ENCODE assay signal across 10 cellular contexts in the genomic region with DNA sequence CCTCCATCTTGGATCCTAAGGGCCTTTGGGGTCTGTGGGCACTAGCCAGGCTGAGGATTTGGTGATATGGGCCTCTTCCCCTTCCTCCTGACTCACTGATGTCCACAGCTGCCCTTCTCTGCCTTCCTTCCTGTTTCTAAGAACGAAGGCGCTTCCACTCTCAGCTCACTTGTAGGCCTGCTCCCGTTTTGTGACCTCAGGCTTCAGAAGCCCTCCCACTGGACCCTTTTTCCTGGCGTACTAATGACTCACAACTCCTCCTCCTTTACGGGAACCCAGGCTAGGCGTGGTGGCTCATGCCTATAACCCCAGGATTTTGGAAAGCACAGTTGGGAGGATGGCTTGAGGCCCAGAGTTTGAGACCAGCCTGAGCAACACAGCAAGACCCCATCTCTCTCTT. TPM values are rescaled to one million over a fixed set of nuclear protein-coding genes. Genes with fewer than 3 reads are reported as not detected.
DNase-seq lines count a peak whose midpoint lies in the region; ATAC-seq and TF ChIP-seq lines count a peak whose summit lies in the region.
"Had no signal": no experiment of that assay in that cellular context is flagged by ENCODE, and none has a peak within 500 bp of the region (broad histone marks: within the 10 kb centered on the region; RNA-seq: fewer than 3 reads in every experiment).

No MANE protein-coding gene starts in this region.

- H3K79me2 ChIP-seq in GM23338 (replicated peaks; ENCODE audit: insufficient read depth) = no peaks in the 10 kb centered on the region

- H3K27ac ChIP-seq in body of pancreas = peak overlapping the region in 2 of 4 donors; percentile 53 to 71
- peak overlapping the region; percentile 75 for H3K27ac ChIP-seq in subcutaneous abdominal adipose tissue (ENCODE audit: low read depth, low read length)
- no peak overlapping the region for H3K27ac ChIP-seq in GM23338 (ENCODE audit: low read depth)
- H3K27ac ChIP-seq: epithelial cell of prostate had no signal

- TF ChIP-seq POLR2A in body of pancreas (IDR thresholded peaks at IDR 0.05) = peak in 1 of 3 donors; percentile 15

- ATAC-seq in body of pancreas (peak; percentile 56), left colon (peak; percentile 14), GM23338 (no peak)

- 0 out of 2 replicates have a peak, but pooled peaks cover 4% of the 10 kb centered on the region for H3F3A ChIP-seq in GM23338 (replicated peaks; ENCODE audit: low read depth)

- 82 to 90% methylated on average over 4 to 6 of the region's 6 CpGs for WGBS in body of pancreas, 2 donors

- H3K9me2 ChIP-seq in GM23338 (ENCODE audit: insufficient read depth) = no peaks in the 10 kb centered on the region

- H3K27ac Mint-ChIP-seq in GM23338 = no peak overlapping the region

- H3K4me3 Mint-ChIP-seq in GM23338 = no peak overlapping the region

- intact Hi-C loops in body of pancreas (cut with DNase I) (no loop called here), left colon (cut with DNase I, micrococcal nuclease) (no loop called here)

- peak overlapping the region in 4 of 5 donors; percentile 2 to 61 (median 46) for H3K9ac ChIP-seq in subcutaneous abdominal adipose tissue (ENCODE audit: low read length in 5 of 5)

- H3K4me2 ChIP-seq in GM23338 = no peak overlapping the region

- H3K27me3 Mint-ChIP-seq in GM23338 (ENCODE audit: insufficient read depth, low read depth, poor library complexity) = peaks cover 9% of the 10 kb centered on the region
- H3K27me3 Mint-ChIP-seq: IgD-negative memory B cell had no signal

- H3K9me3 ChIP-seq in body of pancreas (no peaks in the 10 kb centered on the region), subcutaneous abdominal adipose tissue (ENCODE audit: control insufficient read depth in 5 of 5, low read length in 5 of 5) (no peaks in the 10 kb centered on the region)

- peaks cover 21 to 36% of the 10 kb centered on the region in 2 donors for H3K36me3 ChIP-seq in body of pancreas (replicated peaks in 1 of 2; ENCODE audit: insufficient read depth in 1 of 2, low read depth in 2 of 2)
- H3K36me3 ChIP-seq in subcutaneous abdominal adipose tissue (ENCODE audit: control insufficient read depth in 5 of 5, insufficient read depth in 5 of 5, low read length in 5 of 5) = peaks cover 2 to 78% (median 71%) of the 10 kb centered on the region in 5 donors
- H3K36me3 ChIP-seq in GM23338 (ENCODE audit: insufficient read depth) = peaks cover 8% of the 10 kb centered on the region

- H3K9me3 Mint-ChIP-seq in GM23338 = no peaks in the 10 kb centered on the region
- H3K9me3 Mint-ChIP-seq: IgD-negative memory B cell had no signal

- H3K27me3 ChIP-seq in body of pancreas (no peaks in the 10 kb centered on the region), subcutaneous abdominal adipose tissue (ENCODE audit: control insufficient read depth in 5 of 5, insufficient read depth in 4 of 5, low read length in 5 of 5) (no peaks in the 10 kb centered on the region), GM23338 (ENCODE audit: insufficient read depth) (no peaks in the 10 kb centered on the region)

- H2AFZ ChIP-seq in GM23338 = no peak overlapping the region

- H3K4me1 ChIP-seq in body of pancreas = no peaks in the 10 kb centered on the region
- H3K4me1 ChIP-seq in subcutaneous abdominal adipose tissue (ENCODE audit: control insufficient read depth in 5 of 5, insufficient read depth in 5 of 5, low read length in 5 of 5) = peaks cover 2 to 43% (median 30%) of the 10 kb centered on the region in 5 donors
- no peaks in the 10 kb centered on the region for H3K4me1 ChIP-seq in GM23338 (ENCODE audit: insufficient read depth)

- TF ChIP-seq CTCF in body of pancreas (IDR thresholded peaks at IDR 0.05) (no peak), GM23338 (conservative IDR thresholded peaks at IDR 0.05; ENCODE audit: low read depth in 2 of 2) (no peak)

- DNase-seq in MV-4-11 (lab: John Stamatoyannopoulos, UW) (peak; percentile 98), body of pancreas (peak in 2 of 4 donors; percentile 40 to 79), left colon (peak in 1 of 2 donors; percentile 49), AG08395 (ENCODE audit: low spot score) (no peak), NCI-H510A treated with DMSO at 0.1 percent for 48 hours (lab: John Stamatoyannopoulos, UW) (no peak), NCI-H1105 (lab: John Stamatoyannopoulos, UW) (no peak), GM23338 (ENCODE audit: low spot score) (no peak)

- H3K4me1 Mint-ChIP-seq in GM23338 = no peaks in the 10 kb centered on the region

- peaks cover 65% of the 10 kb centered on the region for H3K36me3 Mint-ChIP-seq in GM23338 (ENCODE audit: low read depth)

- H4K20me1 ChIP-seq in GM23338 (replicated peaks; ENCODE audit: insufficient read depth) = no peaks in the 10 kb centered on the region

- H3K4me3 ChIP-seq in body of pancreas (no peak overlapping the region), subcutaneous abdominal adipose tissue (ENCODE audit: low read depth in 1 of 5, low read length in 5 of 5) (no peak overlapping the region), GM23338 (no peak overlapping the region)

TF ChIP-seq in GM23338, 12 proteins besides CTCF, POLR2A, EP300 and RAD21 (continues in another document):
- TF ChIP-seq POLR2AphosphoS5 (IDR thresholded peaks at IDR 0.05; ENCODE audit: low read depth) = no peak
- TF ChIP-seq STAT1 (IDR thresholded peaks at IDR 0.05; ENCODE audit: unreplicated experiment) = no peak
- TF ChIP-seq ZNF331 (CRISPR knock-in tag; IDR thresholded peaks at IDR 0.05; ENCODE audit: low read depth) = no peak
- no peak for TF ChIP-seq JUNB (IDR thresholded peaks at IDR 0.05; ENCODE audit: unreplicated experiment)
- TF ChIP-seq, protein P1, sequence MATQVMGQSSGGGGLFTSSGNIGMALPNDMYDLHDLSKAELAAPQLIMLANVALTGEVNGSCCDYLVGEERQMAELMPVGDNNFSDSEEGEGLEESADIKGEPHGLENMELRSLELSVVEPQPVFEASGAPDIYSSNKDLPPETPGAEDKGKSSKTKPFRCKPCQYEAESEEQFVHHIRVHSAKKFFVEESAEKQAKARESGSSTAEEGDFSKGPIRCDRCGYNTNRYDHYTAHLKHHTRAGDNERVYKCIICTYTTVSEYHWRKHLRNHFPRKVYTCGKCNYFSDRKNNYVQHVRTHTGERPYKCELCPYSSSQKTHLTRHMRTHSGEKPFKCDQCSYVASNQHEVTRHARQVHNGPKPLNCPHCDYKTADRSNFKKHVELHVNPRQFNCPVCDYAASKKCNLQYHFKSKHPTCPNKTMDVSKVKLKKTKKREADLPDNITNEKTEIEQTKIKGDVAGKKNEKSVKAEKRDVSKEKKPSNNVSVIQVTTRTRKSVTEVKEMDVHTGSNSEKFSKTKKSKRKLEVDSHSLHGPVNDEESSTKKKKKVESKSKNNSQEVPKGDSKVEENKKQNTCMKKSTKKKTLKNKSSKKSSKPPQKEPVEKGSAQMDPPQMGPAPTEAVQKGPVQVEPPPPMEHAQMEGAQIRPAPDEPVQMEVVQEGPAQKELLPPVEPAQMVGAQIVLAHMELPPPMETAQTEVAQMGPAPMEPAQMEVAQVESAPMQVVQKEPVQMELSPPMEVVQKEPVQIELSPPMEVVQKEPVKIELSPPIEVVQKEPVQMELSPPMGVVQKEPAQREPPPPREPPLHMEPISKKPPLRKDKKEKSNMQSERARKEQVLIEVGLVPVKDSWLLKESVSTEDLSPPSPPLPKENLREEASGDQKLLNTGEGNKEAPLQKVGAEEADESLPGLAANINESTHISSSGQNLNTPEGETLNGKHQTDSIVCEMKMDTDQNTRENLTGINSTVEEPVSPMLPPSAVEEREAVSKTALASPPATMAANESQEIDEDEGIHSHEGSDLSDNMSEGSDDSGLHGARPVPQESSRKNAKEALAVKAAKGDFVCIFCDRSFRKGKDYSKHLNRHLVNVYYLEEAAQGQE (IDR thresholded peaks at IDR 0.05; ENCODE audit: unreplicated experiment) = no peak
- TF ChIP-seq, protein P2, sequence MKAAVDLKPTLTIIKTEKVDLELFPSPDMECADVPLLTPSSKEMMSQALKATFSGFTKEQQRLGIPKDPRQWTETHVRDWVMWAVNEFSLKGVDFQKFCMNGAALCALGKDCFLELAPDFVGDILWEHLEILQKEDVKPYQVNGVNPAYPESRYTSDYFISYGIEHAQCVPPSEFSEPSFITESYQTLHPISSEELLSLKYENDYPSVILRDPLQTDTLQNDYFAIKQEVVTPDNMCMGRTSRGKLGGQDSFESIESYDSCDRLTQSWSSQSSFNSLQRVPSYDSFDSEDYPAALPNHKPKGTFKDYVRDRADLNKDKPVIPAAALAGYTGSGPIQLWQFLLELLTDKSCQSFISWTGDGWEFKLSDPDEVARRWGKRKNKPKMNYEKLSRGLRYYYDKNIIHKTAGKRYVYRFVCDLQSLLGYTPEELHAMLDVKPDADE (IDR thresholded peaks at IDR 0.05) = no peak
- TF ChIP-seq ZNF114 (CRISPR knock-in tag; IDR thresholded peaks at IDR 0.05) = no peak
- no peak for TF ChIP-seq NANOG (IDR thresholded peaks at IDR 0.05; ENCODE audit: borderline replicate concordance)
- TF ChIP-seq EZH2phosphoT487 (IDR thresholded peaks at IDR 0.05; ENCODE audit: unreplicated experiment) = no peak

RNA-seq across cellular contexts. Expression of a gene that starts 55.6 kb away (rescaled TPM):
- total RNA-seq in body of pancreas = 10 to 100 TPM; 14.5 to 34.6 TPM
- total RNA-seq in left colon = 10 to 100 TPM; 16.9 to 19.5 TPM
- total RNA-seq in GM23338 (2014; rRNA removed; shearing (Covaris generic)) = 28.5 and 37.2 TPM in 2 replicates
- 27.7 and 29.7 TPM in 2 replicates for polyA plus RNA-seq in GM23338 (2016; fragmentation: Nextera tagmentation; extraction: Ambion mirVana)
